8 cellular contexts compared by ENCODE assay signal in genomic region chr6:146857180-146857959, GRCh38.
A peak's percentile ranks its signal among the peaks of the same experiment; 100 is the strongest.
DNase-seq lines count a peak whose midpoint lies in the region; ATAC-seq lines count a peak whose summit lies in the region.

No MANE protein-coding gene starts in this region.

- H3K4me3 ChIP-seq in endocrine pancreas (ENCODE audit: control insufficient read depth, insufficient read depth, low read length) = peak overlapping the region; percentile 86

- no peaks in the 10 kb centered on the region for H3K9me3 ChIP-seq in endocrine pancreas (ENCODE audit: control insufficient read depth, low read length)

- peak; percentile 96 for ATAC-seq in GM21360 (IDR thresholded peaks at IDR 0.05; ENCODE audit: unreplicated experiment)

- peak overlapping the region; percentile 67 for H3K9ac ChIP-seq in endocrine pancreas (ENCODE audit: control insufficient read depth, insufficient read depth, low read length)

- peak; percentile 48 for DNase-seq in COLO829 (ENCODE audit: low spot score)
- DNase-seq in HPDE6-E6E7 (ENCODE audit: extremely low spot score) = peak; percentile 47
- peak; percentile 42 for DNase-seq in NCI-H82 treated with DMSO at 0.1 percent for 48 hours (lab: John Stamatoyannopoulos, UW; ENCODE audit: unreplicated experiment)
- DNase-seq in activated CD8-positive, alpha-beta memory T cell treated with anti-CD3 and anti-CD28 coated beads for 4 hours (ENCODE audit: low read depth in 2 of 2) = peak; percentile 34 to 41
- DNase-seq in mesenteric fat pad (ENCODE audit: low spot score) = peak; percentile 96
- DNase-seq in stimulated activated CD8-positive, alpha-beta memory T cell treated with anti-CD3 and anti-CD28 coated beads, Interleukin-15, amount 100 ng/mL, for 1 hour (ENCODE audit: low read depth) = peak; percentile 42

- H3K4me1 ChIP-seq in endocrine pancreas (ENCODE audit: control insufficient read depth, insufficient read depth, low read length) = no peaks in the 10 kb centered on the region

- no peaks in the 10 kb centered on the region for H3K27me3 ChIP-seq in endocrine pancreas (ENCODE audit: control insufficient read depth, insufficient read depth, low read length)

- H3K36me3 ChIP-seq in endocrine pancreas (ENCODE audit: control insufficient read depth, insufficient read depth, low read length) = no peaks in the 10 kb centered on the region

Comparison
In these comparisons a context has a peak if more than half of its experiments do, and no peak if none do; other contexts are left out.
1. Peak in every context shown above with its lines: DNase-seq, ATAC-seq and H3K4me3 ChIP-seq.
2. DNase-seq: peak in every context shown above with its lines; median percentile 96 in mesenteric fat pad; 48 in COLO829; 47 in HPDE6-E6E7; 42 in NCI-H82 treated with DMSO at 0.1 percent for 48 hours; 42 in stimulated activated CD8-positive, alpha-beta memory T cell treated with anti-CD3 and anti-CD28 coated beads, Interleukin-15, amount 100 ng/mL, for 1 hour; 38 in activated CD8-positive, alpha-beta memory T cell treated with anti-CD3 and anti-CD28 coated beads for 4 hours.